3 cellular contexts compared by ENCODE assay signal in the genomic region with DNA sequence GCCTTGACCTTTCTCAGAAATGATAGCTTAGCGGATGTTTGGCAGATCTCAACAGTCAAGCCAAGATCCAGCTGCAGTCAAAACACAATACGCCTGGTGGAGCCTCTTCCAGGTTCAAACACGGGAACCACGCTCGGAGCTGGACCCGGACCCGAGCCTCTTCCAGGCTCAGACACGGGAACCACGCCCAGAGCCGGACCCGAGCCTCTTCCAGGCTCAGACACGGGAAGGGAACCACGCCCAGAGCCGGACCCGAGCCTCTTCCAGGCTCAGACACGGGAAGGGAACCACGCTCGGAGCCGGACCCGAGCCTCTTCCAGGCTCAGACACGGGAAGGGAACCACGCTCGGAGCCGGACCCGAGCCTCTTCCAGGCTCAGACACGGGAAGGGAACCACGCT. TPM values are rescaled to one million over a fixed set of nuclear protein-coding genes. Genes with fewer than 3 reads are reported as not detected.
"Had no signal": no experiment of that assay in that cellular context is flagged by ENCODE, and none has a peak within 500 bp of the region (broad histone marks: within the 10 kb centered on the region; RNA-seq: fewer than 3 reads in every experiment).

No MANE protein-coding gene starts in this region.

RNA-seq across cellular contexts. Expression of a gene that starts 48.5 kb away (rescaled TPM):
- total RNA-seq: GM23248, H1, HFFc6 had no signal
- polyA plus RNA-seq: GM23248 had no signal
